ENCODE assay signal across 26 cellular contexts in the genomic region with DNA sequence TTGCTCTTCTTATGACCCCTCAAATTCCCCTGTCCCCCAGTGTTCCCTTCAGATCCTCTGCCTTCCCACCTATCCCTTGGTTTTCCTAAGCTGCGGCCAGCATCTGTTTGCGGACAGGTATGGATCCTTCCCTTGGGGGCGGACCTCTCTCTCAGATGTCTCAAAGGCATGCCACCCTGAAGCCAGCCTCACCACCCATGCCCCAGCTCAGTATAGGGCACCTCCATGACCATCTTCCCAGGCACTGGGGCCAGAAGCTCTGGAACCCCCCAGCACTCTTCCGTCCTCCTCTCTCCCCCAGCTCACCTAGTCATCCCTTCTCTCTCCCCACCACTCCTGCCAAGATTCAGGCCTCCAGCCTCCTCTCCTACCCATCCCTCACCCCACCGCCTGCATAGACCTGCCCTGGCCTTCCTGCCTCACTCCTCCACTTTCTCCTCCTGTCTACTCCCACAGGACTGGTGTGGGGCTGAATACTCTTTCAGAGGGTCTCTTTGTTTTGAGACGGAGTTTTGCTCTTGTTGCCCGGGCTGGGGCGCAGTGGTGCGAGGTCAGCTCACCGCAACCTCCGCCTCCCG. TPM values are rescaled to one million over a fixed set of nuclear protein-coding genes. Genes with fewer than 3 reads are reported as not detected.
DNase-seq lines count a peak whose midpoint lies in the region; ATAC-seq, FAIRE-seq and TF ChIP-seq lines count a peak whose summit lies in the region.
"Had no signal": no experiment of that assay in that cellular context is flagged by ENCODE, and none has a peak within 500 bp of the region (broad histone marks: within the 10 kb centered on the region; RNA-seq: fewer than 3 reads in every experiment).

No MANE protein-coding gene starts in this region.

- peak overlapping the region; percentile 32 for H3K27ac Mint-ChIP-seq in nephron progenitor cell
- H3K27ac Mint-ChIP-seq: CD4-positive, alpha-beta T cell had no signal

- peaks cover 0 to 25% (median 10%) of the 10 kb centered on the region in 4 experiments; a peak in 6 of 7 replicates for H3K4me1 ChIP-seq in H1 (replicated peaks in 1 of 4; ENCODE audit: control insufficient read depth in 3 of 4, insufficient read depth in 4 of 4, low read length in 3 of 4)
- no peaks in the 10 kb centered on the region for H3K4me1 ChIP-seq in aorta (ENCODE audit: control insufficient read depth in 1 of 2, insufficient read depth in 2 of 2, low read length in 2 of 2)

- H3K56ac ChIP-seq in H1 (replicated peaks; ENCODE audit: insufficient read length, low read depth, low read length): no peak overlapping the region

- H4K91ac ChIP-seq in H1 (replicated peaks; ENCODE audit: insufficient read length, low read length): no peak overlapping the region

- H3K4me2 ChIP-seq in H1 (ENCODE audit: insufficient read depth in 1 of 2, low read depth in 2 of 2, low read length in 2 of 2): no peak overlapping the region
- H3K4me2 ChIP-seq: BLaER1 treated with 17β-estradiol and CSF1 and Interleukin-3, amounts not matched to agents 10 nM and 100 nM had no signal

- no peak for TF ChIP-seq RAD21 in H1 (IDR thresholded peaks at IDR 0.05 in 1 of 2, conservative IDR thresholded peaks at IDR 0.05 in 1 of 2; ENCODE audit: low read depth in 2 of 2, low read length in 2 of 2)

- TF ChIP-seq EP300 in H1 (IDR thresholded peaks at IDR 0.05; ENCODE audit: borderline replicate concordance in 1 of 2, low read depth in 2 of 2, low read length in 2 of 2): no peak

- no peaks in the 10 kb centered on the region for H3K79me2 ChIP-seq in H1 (ENCODE audit: control insufficient read depth in 1 of 2, insufficient read depth in 2 of 2, low read length in 2 of 2)

- H3K4ac ChIP-seq in H1 (replicated peaks; ENCODE audit: insufficient read length, low read depth, low read length): no peak overlapping the region

- peaks cover 2% of the 10 kb centered on the region; the same call in 1 of the 2 replicates for H3K23me2 ChIP-seq in H1 (ENCODE audit: low read depth, low read length)

- peak overlapping the region; percentile 7 for H4K5ac ChIP-seq in H1 (ENCODE audit: insufficient read length, low read depth, low read length)

- H3K79me1 ChIP-seq in H1 (ENCODE audit: low read depth, low read length): no peaks in the 10 kb centered on the region; the same call in 1 of the 2 replicates

- peaks cover 3% of the 10 kb centered on the region for H3K27me3 Mint-ChIP-seq in nephron progenitor cell (ENCODE audit: low read depth, poor library complexity)

- TF ChIP-seq CTCF in H1 (IDR thresholded peaks at IDR 0.05; ENCODE audit: control extremely low read depth in 1 of 3, insufficient read depth in 1 of 3, low read depth in 1 of 3, low read length in 3 of 3): no peak
- no peak for TF ChIP-seq CTCF in nephron progenitor cell (IDR thresholded peaks at IDR 0.05)

- POLR2A ChIA-PET in H1 (lab: Charles Lee; ENCODE audit: partially characterized antibody): interaction anchor here (0.7 to 4.4 kb wide), 7 partner anchors 8 to 31 kb away, joined by 4 to 38 read pairs (median 6); no protein-coding TSS in a partner anchor

- CTCF ChIA-PET in H1 (lab: Charles Lee; ENCODE audit: partially characterized antibody): interaction anchor here (1.1 to 1.4 kb wide), 2 partner anchors 13 to 169 kb away, joined by 3 to 5 read pairs; no protein-coding TSS in a partner anchor

- no peaks in the 10 kb centered on the region for H3K9me3 Mint-ChIP-seq in nephron progenitor cell
- H3K9me3 Mint-ChIP-seq: CD4-positive, alpha-beta T cell had no signal

- peak overlapping the region; percentile 40; the same call in 1 of the 2 replicates for H4K8ac ChIP-seq in H1 (ENCODE audit: extremely low read depth, insufficient read depth, low read length)

- no peak for ATAC-seq in Right ventricle myocardium superior (ENCODE audit: poor library complexity)
- ATAC-seq in aorta (ENCODE audit: low FRiP score): no peak
- no peak for ATAC-seq in HG02840 (IDR thresholded peaks at IDR 0.05; ENCODE audit: low FRiP score, unreplicated experiment)
- no peak for ATAC-seq in HG02884 (IDR thresholded peaks at IDR 0.05; ENCODE audit: unreplicated experiment)
- no peak for ATAC-seq in HG03342 (IDR thresholded peaks at IDR 0.05; ENCODE audit: unreplicated experiment)
- ATAC-seq: PC-3, Right ventricle myocardium inferior had no signal

- H3K14ac ChIP-seq in H1 (ENCODE audit: insufficient read length): no peak overlapping the region

- TF ChIP-seq POLR2A in H1 (IDR thresholded peaks at IDR 0.05; ENCODE audit: control extremely low read depth in 1 of 2, low read depth in 2 of 2, low read length in 2 of 2): no peak

- WGBS in H1 (ENCODE audit: extremely low coverage in 1 of 2, insufficient coverage in 1 of 2, insufficient read length in 1 of 2, insufficient replicate concordance in 2 of 2, low coverage in 1 of 2, low lambda C conversion rate in 2 of 2, missing lambda C conversion rate in 1 of 2), 2 experiments: 98% methylated on average over 12 of the region's 12 CpGs; no CpG with 5 or more reads in 1 of the 2 experiments
- 96% methylated on average over 12 of the region's 12 CpGs for WGBS in aorta, 2 donors

- no peak overlapping the region for H2BK120ac ChIP-seq in H1 (replicated peaks; ENCODE audit: low read depth, low read length)

- H3K4me1 Mint-ChIP-seq in nephron progenitor cell: peaks cover 30% of the 10 kb centered on the region

- no peaks in the 10 kb centered on the region for H4K20me1 ChIP-seq in H1 (replicated peaks in 1 of 2; ENCODE audit: control insufficient read depth in 1 of 2, insufficient read depth in 2 of 2, low read length in 2 of 2)

- no peak overlapping the region for H2AK5ac ChIP-seq in H1 (ENCODE audit: low read depth, low read length)

- no peak overlapping the region for H2BK5ac ChIP-seq in H1 (ENCODE audit: low read depth, low read length)

- H3K9me3 ChIP-seq in H1 (ENCODE audit: insufficient read depth in 2 of 2, low read depth in 1 of 2, low read length in 1 of 2) (no peaks in the 10 kb centered on the region), aorta (ENCODE audit: control insufficient read depth, low read length) (no peaks in the 10 kb centered on the region)
- H3K9me3 ChIP-seq: BLaER1 treated with 17β-estradiol and CSF1 and Interleukin-3, amounts not matched to agents 10 nM and 100 nM; SJSA1 had no signal

- H3K27ac ChIP-seq in H1 (ENCODE audit: low read depth, low read length): no peak overlapping the region
- H3K27ac ChIP-seq in aorta (ENCODE audit: low read depth in 1 of 2, low read length in 2 of 2): no peak overlapping the region
- H3K27ac ChIP-seq: BLaER1 treated with 17β-estradiol and CSF1 and Interleukin-3, amounts not matched to agents 10 nM and 100 nM; SJSA1 had no signal

- no peak overlapping the region for H3K18ac ChIP-seq in H1 (ENCODE audit: extremely low read depth, low read length)

- no peak overlapping the region for H2AFZ ChIP-seq in H1 (ENCODE audit: low read length)

- H3K23ac ChIP-seq in H1 (ENCODE audit: insufficient read length): no peak overlapping the region

- H3K27me3 ChIP-seq in H1 (replicated peaks in 1 of 4; ENCODE audit: control insufficient read depth in 3 of 4, extremely low read depth in 1 of 4, insufficient read depth in 3 of 4, low read length in 3 of 4) (no peaks in the 10 kb centered on the region), aorta (ENCODE audit: control insufficient read depth in 1 of 2, insufficient read depth in 2 of 2, low read length in 1 of 2) (no peaks in the 10 kb centered on the region)
- H3K27me3 ChIP-seq: SJSA1 had no signal

- DNase-seq in cardiac septum (ENCODE audit: low spot score) (peak; percentile 33), Right ventricle myocardium superior (no peak), H1 (ENCODE audit: low read depth in 1 of 2, low spot score in 2 of 2) (no peak), nephron progenitor cell (no peak), aorta (peak; percentile 40 to 55)
- DNase-seq: AML-193; CD4-positive, alpha-beta T cell; COR-L47; DMS53; GOT3; HCEC 1CT; KG1; MM.1S; NCI-H2029; NCI-H446; NCI-H524 treated with DMSO at 0.1 percent for 48 hours; NCI-H774; NK-92 treated with Interleukin-12 subunit alpha and Interleukin-12 subunit beta, amount 100 ng/mL, for 24 hours; PC-3 had no signal

- no peak overlapping the region for H2BK20ac ChIP-seq in H1 (ENCODE audit: low read length)

- H3K4me3 ChIP-seq in H1 (ENCODE audit: extremely low read depth in 1 of 4, insufficient read depth in 2 of 4, low read depth in 3 of 4, low read length in 4 of 4): no peak overlapping the region
- H3K4me3 ChIP-seq in aorta (ENCODE audit: low read length in 2 of 2): no peak overlapping the region
- H3K4me3 ChIP-seq: BLaER1 treated with 17β-estradiol and CSF1 and Interleukin-3, amounts not matched to agents 10 nM and 100 nM; SJSA1 had no signal

- H2BK15ac ChIP-seq in H1 (ENCODE audit: low read length): no peak overlapping the region

- H2BK12ac ChIP-seq in H1 (ENCODE audit: low read depth, low read length): no peak overlapping the region

- H3K36me3 ChIP-seq in H1 (ENCODE audit: control insufficient read depth in 2 of 4, insufficient read depth in 4 of 4, low read length in 3 of 4) (peaks cover 0 to 4% (median under 1%) of the 10 kb centered on the region in 4 experiments; a peak in 3 of 8 replicates), aorta (ENCODE audit: control insufficient read depth in 1 of 2, insufficient read depth in 2 of 2, low read length in 1 of 2) (no peaks in the 10 kb centered on the region)
- H3K36me3 ChIP-seq: SJSA1 had no signal

- H3K9ac ChIP-seq in H1 (replicated peaks in 1 of 4; ENCODE audit: extremely low read depth in 1 of 4, low read depth in 3 of 4, low read length in 3 of 4): no peak overlapping the region
- H3K9ac ChIP-seq: BLaER1 treated with 17β-estradiol and CSF1 and Interleukin-3, amounts not matched to agents 10 nM and 100 nM had no signal

- intact Hi-C loops in cardiac septum (cut with DNase I) (no loop called here), Right ventricle myocardium superior (cut with DNase I) (no loop called here), aorta (cut with DNase I) (no loop called here)

- FAIRE-seq in H1 (lab: Jason Lieb, UNC): no peak
- FAIRE-seq: HTR-8/SVneo had no signal

- no peak overlapping the region for H3K4me3 Mint-ChIP-seq in nephron progenitor cell
- H3K4me3 Mint-ChIP-seq: CD4-positive, alpha-beta T cell had no signal

- H3K36me3 Mint-ChIP-seq in nephron progenitor cell (ENCODE audit: low read depth): no peaks in the 10 kb centered on the region

RNA-seq across cellular contexts. Expression of gene LRRC75B, which starts 2.2 kb away (rescaled TPM):
- total RNA-seq in cardiac septum: 4.2 TPM
- total RNA-seq in Right ventricle myocardium superior: 5.0 TPM
- total RNA-seq in H1 (2021; fragmentation: NEBNext Ultra II Directional; extraction: Animal tissue kit (Norgen Biotek cat#: 25700)): 10.9 and 12.2 TPM in 2 replicates
- polyA plus RNA-seq in H1 (2011; rRNA removed): 26.6 and 39.0 TPM in 2 replicates
- polyA plus RNA-seq in H1 (2011; cell fraction: cytosol; rRNA removed): 29.2 TPM
- polyA plus RNA-seq in H1 (2011; cell fraction: nucleus; rRNA removed): 132 TPM
- 7.7 to 16.2 TPM (median 15.1 TPM) in 4 replicates for polyA plus RNA-seq in H1 (2012, experiment 1 of 2)
- 8.9 TPM for polyA plus RNA-seq in H1 (2012, experiment 2 of 2)
- polyA plus RNA-seq in H1 (2013, experiment 1 of 2): 9.3 TPM
- polyA plus RNA-seq in H1 (2013, experiment 2 of 2): 7.8 TPM
- polyA minus RNA-seq in H1 (2011; rRNA and poly(A)+ RNA removed): 8.1 and 8.4 TPM in 2 replicates
- polyA minus RNA-seq in H1 (2011; cell fraction: cytosol; rRNA and poly(A)+ RNA removed): 8.7 TPM
- 19.6 TPM for polyA minus RNA-seq in H1 (2011; cell fraction: nucleus; rRNA and poly(A)+ RNA removed)
- 10 to 100 TPM in 1 of 2 donors, 1 to 10 TPM in 1; 4.6 to 15.0 TPM for total RNA-seq in aorta
- 10 to 100 TPM in 1 of 2 donors, 1 to 10 TPM in 1; 6.1 to 47.7 TPM for polyA plus RNA-seq in aorta
- total RNA-seq: CD4-positive, alpha-beta T cell had no signal

RNA-seq across cellular contexts. Expression of gene GGT1, which starts 12.3 kb away (rescaled TPM):
- total RNA-seq in cardiac septum (2.0 TPM), Right ventricle myocardium superior (1.5 TPM), aorta (10 to 100 TPM in 1 of 2 donors, 1 to 10 TPM in 1; 4.0 to 14.2 TPM)
- 14.0 and 14.4 TPM in 2 replicates for total RNA-seq in H1 (2021; fragmentation: NEBNext Ultra II Directional; extraction: Animal tissue kit (Norgen Biotek cat#: 25700))
- polyA plus RNA-seq in H1 (2011; rRNA removed) (29.2 and 44.8 TPM in 2 replicates), aorta (10 to 100 TPM; 14.3 to 24.1 TPM)
- polyA plus RNA-seq in H1 (2011; cell fraction: cytosol; rRNA removed): 29.3 TPM
- polyA plus RNA-seq in H1 (2011; cell fraction: nucleus; rRNA removed): 46.8 TPM
- polyA plus RNA-seq in H1 (2012, experiment 1 of 2): 8.0 to 18.8 TPM (median 17.1 TPM) in 4 replicates
- 14.4 TPM for polyA plus RNA-seq in H1 (2012, experiment 2 of 2)
- 13.9 TPM for polyA plus RNA-seq in H1 (2013, experiment 1 of 2)
- 11.9 TPM for polyA plus RNA-seq in H1 (2013, experiment 2 of 2)
- 7.5 and 9.6 TPM in 2 replicates for polyA minus RNA-seq in H1 (2011; rRNA and poly(A)+ RNA removed)
- polyA minus RNA-seq in H1 (2011; cell fraction: cytosol; rRNA and poly(A)+ RNA removed): 10.5 TPM
- 11.2 TPM for polyA minus RNA-seq in H1 (2011; cell fraction: nucleus; rRNA and poly(A)+ RNA removed)

RNA-seq across cellular contexts. Expression of gene SNRPD3, which starts 34.9 kb away (rescaled TPM):
- total RNA-seq in cardiac septum: 62.9 TPM
- total RNA-seq in Right ventricle myocardium superior: 63.1 TPM
- total RNA-seq in H1 (2021; fragmentation: NEBNext Ultra II Directional; extraction: Animal tissue kit (Norgen Biotek cat#: 25700)): 200 TPM in 2 replicates
- polyA plus RNA-seq in H1 (2011; rRNA removed): 258 and 455 TPM in 2 replicates
- 394 TPM for polyA plus RNA-seq in H1 (2011; cell fraction: cytosol; rRNA removed)
- 159 TPM for polyA plus RNA-seq in H1 (2011; cell fraction: nucleus; rRNA removed)
- polyA plus RNA-seq in H1 (2012, experiment 1 of 2): 341 to 525 TPM (median 423 TPM) in 4 replicates
- polyA plus RNA-seq in H1 (2012, experiment 2 of 2): 66.4 TPM
- 141 TPM for polyA plus RNA-seq in H1 (2013, experiment 1 of 2)
- polyA plus RNA-seq in H1 (2013, experiment 2 of 2): 143 TPM
- 289 and 329 TPM in 2 replicates for polyA minus RNA-seq in H1 (2011; rRNA and poly(A)+ RNA removed)
- polyA minus RNA-seq in H1 (2011; cell fraction: cytosol; rRNA and poly(A)+ RNA removed): 131 TPM
- 174 TPM for polyA minus RNA-seq in H1 (2011; cell fraction: nucleus; rRNA and poly(A)+ RNA removed)
- 10 to 100 TPM; 43.4 to 44.8 TPM for total RNA-seq in aorta
- 10 to 100 TPM; 75.2 to 91.4 TPM for polyA plus RNA-seq in aorta

RNA-seq across cellular contexts. Expression of gene GUCD1, which starts 35.7 kb away (rescaled TPM):
- total RNA-seq in cardiac septum (97.4 TPM), Right ventricle myocardium superior (291 TPM), aorta (10 to 100 TPM; 60.7 to 67.0 TPM)
- total RNA-seq in H1 (2021; fragmentation: NEBNext Ultra II Directional; extraction: Animal tissue kit (Norgen Biotek cat#: 25700)): 74.3 and 85.2 TPM in 2 replicates
- polyA plus RNA-seq in H1 (2011; rRNA removed) (128 and 135 TPM in 2 replicates), aorta (10 to 100 TPM; 42.2 to 71.6 TPM)
- 100 TPM for polyA plus RNA-seq in H1 (2011; cell fraction: cytosol; rRNA removed)
- polyA plus RNA-seq in H1 (2011; cell fraction: nucleus; rRNA removed): 98.6 TPM
- polyA plus RNA-seq in H1 (2012, experiment 1 of 2): 70.9 to 98.5 TPM (median 87.2 TPM) in 4 replicates
- 95.0 TPM for polyA plus RNA-seq in H1 (2012, experiment 2 of 2)
- 47.8 TPM for polyA plus RNA-seq in H1 (2013, experiment 1 of 2)
- polyA plus RNA-seq in H1 (2013, experiment 2 of 2): 47.2 TPM
- 129 and 150 TPM in 2 replicates for polyA minus RNA-seq in H1 (2011; rRNA and poly(A)+ RNA removed)
- polyA minus RNA-seq in H1 (2011; cell fraction: cytosol; rRNA and poly(A)+ RNA removed): 79.6 TPM
- polyA minus RNA-seq in H1 (2011; cell fraction: nucleus; rRNA and poly(A)+ RNA removed): 67.6 TPM

Comparison
In these comparisons a context has a peak if more than half of its experiments do, and no peak if none do; other contexts are left out.
1. DNase-seq: peak in cardiac septum (single experiment) and aorta (2 of 2); none in Right ventricle myocardium superior (single experiment), H1 (0 of 2) and nephron progenitor cell (single experiment).